1 cellular context compared by ENCODE assay signal in the genomic region with DNA sequence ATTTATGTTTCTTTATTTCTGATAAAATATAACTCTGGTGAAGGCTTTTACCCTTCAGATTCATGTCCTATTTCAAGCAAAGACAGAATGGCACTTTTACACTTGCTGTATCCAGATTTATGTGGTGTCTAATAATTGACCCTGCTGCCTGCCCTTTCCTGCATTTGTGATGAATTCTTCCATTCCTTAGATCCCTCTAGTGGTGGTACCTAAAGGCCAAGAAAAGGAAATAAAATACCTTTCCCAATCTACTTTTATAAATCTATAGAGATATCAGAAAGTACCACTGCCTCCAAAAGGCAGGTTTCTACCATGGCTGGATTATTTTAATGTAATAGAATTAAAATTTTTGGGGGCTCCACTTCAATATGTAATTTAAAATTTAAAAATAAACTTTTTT.
TF ChIP-seq lines count a peak whose summit lies in the region.

No MANE protein-coding gene starts in this region.

TF ChIP-seq in GM23338, 12 proteins besides CTCF, POLR2A, EP300 and RAD21 (continued from another document):
- TF ChIP-seq REST (IDR thresholded peaks at IDR 0.05; ENCODE audit: unreplicated experiment): no peak
- TF ChIP-seq, protein P1, sequence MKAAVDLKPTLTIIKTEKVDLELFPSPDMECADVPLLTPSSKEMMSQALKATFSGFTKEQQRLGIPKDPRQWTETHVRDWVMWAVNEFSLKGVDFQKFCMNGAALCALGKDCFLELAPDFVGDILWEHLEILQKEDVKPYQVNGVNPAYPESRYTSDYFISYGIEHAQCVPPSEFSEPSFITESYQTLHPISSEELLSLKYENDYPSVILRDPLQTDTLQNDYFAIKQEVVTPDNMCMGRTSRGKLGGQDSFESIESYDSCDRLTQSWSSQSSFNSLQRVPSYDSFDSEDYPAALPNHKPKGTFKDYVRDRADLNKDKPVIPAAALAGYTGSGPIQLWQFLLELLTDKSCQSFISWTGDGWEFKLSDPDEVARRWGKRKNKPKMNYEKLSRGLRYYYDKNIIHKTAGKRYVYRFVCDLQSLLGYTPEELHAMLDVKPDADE (IDR thresholded peaks at IDR 0.05): no peak
